12 cellular contexts compared by ENCODE assay signal in the genomic region with DNA sequence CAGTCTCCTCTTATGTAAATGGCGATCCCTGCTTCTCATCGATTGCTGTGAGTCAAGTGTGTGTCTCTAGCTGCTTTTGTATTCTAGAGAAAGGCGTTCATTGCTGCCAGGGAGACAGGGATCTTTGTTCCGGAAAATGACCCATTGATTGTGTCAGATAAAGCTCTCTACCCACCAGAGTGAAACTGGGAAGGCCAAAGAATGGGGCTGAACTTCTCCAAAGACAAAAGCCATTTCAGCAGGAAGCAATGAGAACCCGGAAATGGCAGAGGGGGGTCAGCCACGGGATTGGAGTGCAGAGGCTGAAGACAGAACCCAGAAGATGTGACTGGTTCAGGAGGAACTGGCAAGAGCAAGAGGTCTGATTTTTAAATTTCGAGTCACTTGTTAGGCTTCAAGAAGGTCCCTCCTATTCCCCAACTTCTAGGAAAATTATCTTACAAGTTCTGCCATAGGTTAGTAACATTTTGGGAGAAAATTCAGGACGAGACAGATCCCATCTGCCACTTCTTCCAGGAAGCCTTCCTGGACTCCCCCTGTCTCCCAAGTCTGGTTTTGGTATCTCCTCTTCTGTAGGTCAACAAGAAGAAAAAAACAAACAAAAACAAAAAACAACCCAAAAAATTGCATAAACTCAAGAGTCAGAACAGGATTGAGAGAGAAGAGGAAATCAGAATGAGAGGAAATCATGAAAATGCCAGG.
DNase-seq lines count a peak whose midpoint lies in the region; ATAC-seq and TF ChIP-seq lines count a peak whose summit lies in the region.
"Had no signal": no experiment of that assay in that cellular context is flagged by ENCODE, and none has a peak within 500 bp of the region (broad histone marks: within the 10 kb centered on the region; RNA-seq: fewer than 3 reads in every experiment).

No MANE protein-coding gene starts in this region.

- H3K4me1 ChIP-seq in Peyer's patch, result no peaks in the 10 kb centered on the region

- peak; percentile 73 for ATAC-seq in Right ventricle myocardium superior (ENCODE audit: poor library complexity)
- no peak for ATAC-seq in HG03565 (IDR thresholded peaks at IDR 0.05; ENCODE audit: unreplicated experiment)

- H3K9me3 ChIP-seq in Peyer's patch, result no peaks in the 10 kb centered on the region

- no peaks in the 10 kb centered on the region for H3K27me3 ChIP-seq in Peyer's patch

- DNase-seq in GF-D8 (lab: John Stamatoyannopoulos, UW) (peak; percentile 39), Peyer's patch (peak in 2 of 3 donors; percentile 34 to 52), Right ventricle myocardium superior (peak; percentile 64), nucleus accumbens (lab: John Stamatoyannopoulos, UW) (peak in 52 of 56 donors; percentile 29 to 91 (median 78)), retina (no peak), NCI-H2107 (lab: John Stamatoyannopoulos, UW) (no peak), HuH-7.5 (ENCODE audit: low spot score) (no peak)
- DNase-seq: activated effector memory CD4-positive, alpha-beta T cell treated with Interleukin-2 at 50 U/mL for 16 hours; IMR-90; NCI-H2171 treated with DMSO at 0.1 percent for 48 hours; stimulated activated naive CD4-positive, alpha-beta T cell had no signal

- TF ChIP-seq CTCF in Peyer's patch (IDR thresholded peaks at IDR 0.05), result no peak

- no peak for TF ChIP-seq POLR2A in Peyer's patch (IDR thresholded peaks at IDR 0.05)

- intact Hi-C loops in Right ventricle myocardium superior (cut with DNase I), result no loop called here

- H3K36me3 ChIP-seq in Peyer's patch, result no peaks in the 10 kb centered on the region

- H3K4me3 ChIP-seq in Peyer's patch, result no peak overlapping the region

- no peak overlapping the region for H3K27ac ChIP-seq in Peyer's patch

Comparison
In these comparisons a context has a peak if more than half of its experiments do, and no peak if none do; other contexts are left out.
1. DNase-seq: peak in GF-D8 (single experiment), Peyer's patch (2 of 3), Right ventricle myocardium superior (single experiment) and nucleus accumbens (52 of 56); none in retina (single experiment), NCI-H2107 (single experiment) and HuH-7.5 (single experiment).